Comparison of ENCODE assay signal across 1 cellular context in the genomic region with DNA sequence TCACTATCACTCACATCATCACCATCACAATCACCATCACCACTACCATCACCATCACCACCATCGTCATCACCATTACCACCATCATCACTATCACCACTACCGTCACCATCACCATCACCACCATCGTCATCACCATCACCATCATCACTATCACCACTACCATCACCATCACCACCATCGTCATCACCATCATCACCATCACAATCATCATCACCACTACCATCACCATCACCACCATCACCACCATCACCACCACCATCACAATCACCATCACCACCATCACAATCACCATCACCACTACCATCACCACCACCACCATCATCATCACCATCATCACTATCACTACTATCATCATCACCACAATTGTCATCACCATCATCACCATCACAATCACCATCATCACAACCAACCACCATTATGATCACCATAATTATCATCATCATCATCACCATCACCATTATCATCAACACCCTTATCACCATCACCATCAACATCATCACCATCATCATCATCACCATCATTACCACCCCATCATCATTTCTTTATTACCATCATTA.
TF ChIP-seq lines count a peak whose summit lies in the region.

No MANE protein-coding gene starts in this region.

TF ChIP-seq in HEK293, 187 proteins besides CTCF, POLR2A, EP300 and RAD21 (continued from another document):
- TF ChIP-seq TSHZ1 (tag by site-specific recombination; IDR thresholded peaks at IDR 0.05; ENCODE audit: borderline replicate concordance) (no peak), ZNF596 (tag by site-specific recombination; IDR thresholded peaks at IDR 0.05) (no peak), ZNF157 (tag by site-specific recombination; IDR thresholded peaks at IDR 0.05) (no peak), GLI4 (tag by site-specific recombination; IDR thresholded peaks at IDR 0.05) (no peak), ZNF155 (tag by site-specific recombination; IDR thresholded peaks at IDR 0.05) (0 out of 2 replicates have a peak, but pooled peaks have one; percentile 19), ZNF777 (tag by site-specific recombination; IDR thresholded peaks at IDR 0.05; ENCODE audit: borderline replicate concordance) (no peak), ZNF513 (tag by site-specific recombination; IDR thresholded peaks at IDR 0.05) (peak; percentile 97), ZNF530 (tag by site-specific recombination; IDR thresholded peaks at IDR 0.05; ENCODE audit: low read depth) (no peak), REST (tag by site-specific recombination; IDR thresholded peaks at IDR 0.05) (no peak), ZEB2 (tag by site-specific recombination; IDR thresholded peaks at IDR 0.05) (no peak), ZNF626 (tag by site-specific recombination; IDR thresholded peaks at IDR 0.05) (no peak), HOXA7 (CRISPR knock-in tag; IDR thresholded peaks at IDR 0.05; ENCODE audit: borderline replicate concordance) (no peak), ZBTB48 (tag by site-specific recombination; IDR thresholded peaks at IDR 0.05) (no peak), REPIN1 (tag by site-specific recombination; IDR thresholded peaks at IDR 0.05; ENCODE audit: low read depth) (no peak), ZNF600 (tag by site-specific recombination; IDR thresholded peaks at IDR 0.05) (no peak), OSR2 (tag by site-specific recombination; IDR thresholded peaks at IDR 0.05) (no peak), ZNF37A (tag by site-specific recombination; IDR thresholded peaks at IDR 0.05) (no peak), ZNF791 (tag by site-specific recombination; IDR thresholded peaks at IDR 0.05) (no peak), ZNF610 (tag by site-specific recombination; IDR thresholded peaks at IDR 0.05; ENCODE audit: borderline replicate concordance) (no peak), ZNF830 (tag by site-specific recombination; IDR thresholded peaks at IDR 0.05; ENCODE audit: low read depth) (no peak), GLIS2 (tag by site-specific recombination; IDR thresholded peaks at IDR 0.05) (no peak), ZBTB21 (tag by site-specific recombination; IDR thresholded peaks at IDR 0.05) (no peak), ZNF133 (tag by site-specific recombination; IDR thresholded peaks at IDR 0.05) (no peak), ZFHX2 (tag by site-specific recombination; conservative IDR thresholded peaks at IDR 0.05) (0 out of 2 replicates have a peak, but pooled peaks have one; percentile 1), ZSCAN4 (tag by site-specific recombination; IDR thresholded peaks at IDR 0.05) (no peak), GFI1B (tag by site-specific recombination; IDR thresholded peaks at IDR 0.05) (no peak), BCL11A (tag by site-specific recombination; IDR thresholded peaks at IDR 0.05; ENCODE audit: low read depth) (no peak), ZNF792 (tag by site-specific recombination; IDR thresholded peaks at IDR 0.05) (no peak), ZNF776 (tag by site-specific recombination; IDR thresholded peaks at IDR 0.05; ENCODE audit: borderline replicate concordance) (peak; percentile 67; the same call in 1 of the 2 replicates), ZNF624 (tag by site-specific recombination; IDR thresholded peaks at IDR 0.05) (no peak), ZNF654 (tag by site-specific recombination; IDR thresholded peaks at IDR 0.05; ENCODE audit: low read depth) (no peak), ZNF571 (tag by site-specific recombination; IDR thresholded peaks at IDR 0.05) (peak; percentile 22; the same call in 1 of the 2 replicates), ZNF629 (tag by site-specific recombination; IDR thresholded peaks at IDR 0.05) (no peak), ZXDB (tag by site-specific recombination; IDR thresholded peaks at IDR 0.05) (no peak), ZNF658 (tag by site-specific recombination; IDR thresholded peaks at IDR 0.05) (peak; percentile 74; the same call in 1 of the 2 replicates), HOXC10 (CRISPR knock-in tag; IDR thresholded peaks at IDR 0.05) (no peak), ZNF747 (tag by site-specific recombination; IDR thresholded peaks at IDR 0.05) (no peak), ZNF394 (tag by site-specific recombination; IDR thresholded peaks at IDR 0.05; ENCODE audit: borderline replicate concordance) (no peak), ZFP37 (tag by site-specific recombination; IDR thresholded peaks at IDR 0.05) (no peak), ZSCAN18 (tag by site-specific recombination; IDR thresholded peaks at IDR 0.05) (no peak), ZNF16 (tag by site-specific recombination; IDR thresholded peaks at IDR 0.05; ENCODE audit: low read depth) (no peak; the same call in 1 of the 2 replicates), ZNF76 (tag by site-specific recombination; IDR thresholded peaks at IDR 0.05; ENCODE audit: borderline replicate concordance, low read depth) (no peak), ZNF704 (tag by site-specific recombination; IDR thresholded peaks at IDR 0.05) (0 out of 2 replicates have a peak, but pooled peaks have one; percentile 13)
- TF ChIP-seq, protein P1, sequence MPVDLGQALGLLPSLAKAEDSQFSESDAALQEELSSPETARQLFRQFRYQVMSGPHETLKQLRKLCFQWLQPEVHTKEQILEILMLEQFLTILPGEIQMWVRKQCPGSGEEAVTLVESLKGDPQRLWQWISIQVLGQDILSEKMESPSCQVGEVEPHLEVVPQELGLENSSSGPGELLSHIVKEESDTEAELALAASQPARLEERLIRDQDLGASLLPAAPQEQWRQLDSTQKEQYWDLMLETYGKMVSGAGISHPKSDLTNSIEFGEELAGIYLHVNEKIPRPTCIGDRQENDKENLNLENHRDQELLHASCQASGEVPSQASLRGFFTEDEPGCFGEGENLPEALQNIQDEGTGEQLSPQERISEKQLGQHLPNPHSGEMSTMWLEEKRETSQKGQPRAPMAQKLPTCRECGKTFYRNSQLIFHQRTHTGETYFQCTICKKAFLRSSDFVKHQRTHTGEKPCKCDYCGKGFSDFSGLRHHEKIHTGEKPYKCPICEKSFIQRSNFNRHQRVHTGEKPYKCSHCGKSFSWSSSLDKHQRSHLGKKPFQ (tag by site-specific recombination; IDR thresholded peaks at IDR 0.05): no peak
- TF ChIP-seq, protein P2, sequence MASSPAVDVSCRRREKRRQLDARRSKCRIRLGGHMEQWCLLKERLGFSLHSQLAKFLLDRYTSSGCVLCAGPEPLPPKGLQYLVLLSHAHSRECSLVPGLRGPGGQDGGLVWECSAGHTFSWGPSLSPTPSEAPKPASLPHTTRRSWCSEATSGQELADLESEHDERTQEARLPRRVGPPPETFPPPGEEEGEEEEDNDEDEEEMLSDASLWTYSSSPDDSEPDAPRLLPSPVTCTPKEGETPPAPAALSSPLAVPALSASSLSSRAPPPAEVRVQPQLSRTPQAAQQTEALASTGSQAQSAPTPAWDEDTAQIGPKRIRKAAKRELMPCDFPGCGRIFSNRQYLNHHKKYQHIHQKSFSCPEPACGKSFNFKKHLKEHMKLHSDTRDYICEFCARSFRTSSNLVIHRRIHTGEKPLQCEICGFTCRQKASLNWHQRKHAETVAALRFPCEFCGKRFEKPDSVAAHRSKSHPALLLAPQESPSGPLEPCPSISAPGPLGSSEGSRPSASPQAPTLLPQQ (tag by site-specific recombination; IDR thresholded peaks at IDR 0.05): no peak
- TF ChIP-seq, protein P3, sequence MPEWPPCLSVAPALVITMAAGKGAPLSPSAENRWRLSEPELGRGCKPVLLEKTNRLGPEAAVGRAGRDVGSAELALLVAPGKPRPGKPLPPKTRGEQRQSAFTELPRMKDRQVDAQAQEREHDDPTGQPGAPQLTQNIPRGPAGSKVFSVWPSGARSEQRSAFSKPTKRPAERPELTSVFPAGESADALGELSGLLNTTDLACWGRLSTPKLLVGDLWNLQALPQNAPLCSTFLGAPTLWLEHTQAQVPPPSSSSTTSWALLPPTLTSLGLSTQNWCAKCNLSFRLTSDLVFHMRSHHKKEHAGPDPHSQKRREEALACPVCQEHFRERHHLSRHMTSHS (tag by site-specific recombination; IDR thresholded peaks at IDR 0.05): 0 out of 2 replicates have a peak, but pooled peaks have one; percentile 36
